Comparison of ENCODE assay signal across 8 cellular contexts in the genomic region with DNA sequence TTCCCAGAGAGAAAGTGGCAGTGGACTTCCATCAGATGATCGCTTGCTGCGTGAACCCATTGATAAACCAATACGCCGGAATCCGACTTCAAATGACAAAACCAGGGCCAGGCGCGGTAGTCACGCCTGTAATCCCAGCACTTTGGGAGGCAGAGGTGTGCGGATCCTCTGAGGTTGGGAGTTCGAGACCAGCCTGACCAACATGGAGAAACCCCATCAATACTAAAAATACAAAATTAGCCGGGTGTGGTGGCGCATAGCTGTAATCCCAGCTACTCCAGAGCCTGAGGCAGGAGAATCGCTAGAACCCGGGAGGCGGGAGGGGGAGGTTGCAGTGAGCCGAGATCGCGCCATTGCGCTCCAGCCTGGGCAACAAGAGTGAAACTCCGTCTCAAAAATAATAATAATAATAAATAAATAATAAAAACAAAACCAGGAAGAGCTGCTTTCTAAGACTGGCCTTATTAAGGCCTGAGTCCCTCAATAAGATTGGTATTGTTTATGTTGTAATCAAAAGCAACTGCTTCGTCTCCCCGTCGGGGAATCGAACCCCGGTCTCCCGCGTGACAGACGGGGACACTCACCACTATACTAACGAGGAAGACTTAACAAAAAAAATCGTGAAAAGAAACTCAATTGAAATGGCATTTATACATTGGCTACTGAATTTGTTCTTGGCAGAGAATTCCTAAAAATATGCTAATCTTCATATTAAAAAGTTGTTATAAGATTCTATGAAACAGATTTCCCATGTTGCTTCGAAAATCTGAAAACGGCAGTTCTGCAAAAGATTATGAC.
DNase-seq lines count a peak whose midpoint lies in the region; ATAC-seq and TF ChIP-seq lines count a peak whose summit lies in the region.

No MANE protein-coding gene starts in this region.

- ATAC-seq in GM18870 (IDR thresholded peaks at IDR 0.05; ENCODE audit: unreplicated experiment) (no peak), HG03139 (IDR thresholded peaks at IDR 0.05; ENCODE audit: unreplicated experiment) (no peak)

- H3K27ac ChIP-seq in transverse colon = no peak overlapping the region

- no peak for TF ChIP-seq EP300 in transverse colon (IDR thresholded peaks at IDR 0.05; ENCODE audit: low read depth)

- in situ Hi-C loops in transverse colon (cut with MboI; ENCODE audit: low pct_ligation_motif_present in 1 of 4, low pct_unique_long_range_greater_than_20kb in 1 of 4, low sequenced_read_pairs in 3 of 4) = no loop called here

- H3K27me3 ChIP-seq in transverse colon = peaks cover 82% of the 10 kb centered on the region

- TF ChIP-seq POLR2A in erythroblast (IDR thresholded peaks at IDR 0.05; ENCODE audit: low read length) = no peak
- no peak for TF ChIP-seq POLR2A in transverse colon (IDR thresholded peaks at IDR 0.05)

- peak; percentile 76 for DNase-seq in COLO829 (ENCODE audit: low spot score)
- peak; percentile 71 for DNase-seq in HK-2 (ENCODE audit: unreplicated experiment)
- peak; percentile 16 for DNase-seq in SKM-1 (lab: John Stamatoyannopoulos, UW; ENCODE audit: unreplicated experiment)
- peak; percentile 79 to 84 for DNase-seq in erythroblast (lab: John Stamatoyannopoulos, UW)
- DNase-seq in stimulated activated CD4-positive, alpha-beta T cell treated with anti-CD3 and anti-CD28 coated beads, Interleukin-2, amount 100 ng/mL, for 48 hours = peak; percentile 63 to 64
- DNase-seq in transverse colon = no peak

- no peaks in the 10 kb centered on the region for H3K4me1 ChIP-seq in transverse colon

- H3K9me3 ChIP-seq in transverse colon = no peaks in the 10 kb centered on the region

- no peak overlapping the region for H3K4me3 ChIP-seq in transverse colon

- no peaks in the 10 kb centered on the region for H3K36me3 ChIP-seq in transverse colon

- 15 to 38% methylated on average over 20 to 32 of the region's 32 CpGs for WGBS in transverse colon (ENCODE audit: low coverage in 1 of 2), 2 donors

- TF ChIP-seq CTCF in transverse colon (IDR thresholded peaks at IDR 0.05) = no peak

- intact Hi-C loops in transverse colon (cut with DNase I; ENCODE audit: low total_unique reads) = no loop called here
